8 cellular contexts compared by ENCODE assay signal in genomic region chr1:27300341-27301051, GRCh38. TPM values are rescaled to one million over a fixed set of nuclear protein-coding genes. Genes with fewer than 3 reads are reported as not detected.
DNase-seq lines count a peak whose midpoint lies in the region; ATAC-seq and TF ChIP-seq lines count a peak whose summit lies in the region.

No MANE protein-coding gene starts in this region.

- TF ChIP-seq CTCF in prostate gland (IDR thresholded peaks at IDR 0.05) (peak; percentile 95 to 99 (median 98)), upper lobe of left lung (IDR thresholded peaks at IDR 0.05) (peak; percentile 98 to 99 (median 99))

- H3K36me3 Mint-ChIP-seq in T-cell, result peaks cover 41% of the 10 kb centered on the region

- no peak overlapping the region for H3K4me3 Mint-ChIP-seq in T-cell

- no peak for TF ChIP-seq EP300 in upper lobe of left lung (IDR thresholded peaks at IDR 0.05)

- H3K27me3 Mint-ChIP-seq in T-cell, result no peaks in the 10 kb centered on the region

- intact Hi-C loops in cardiac septum (cut with DNase I) (loop anchor here (2.0 kb wide), 3 partner anchors 94 to 364 kb away; no protein-coding TSS in a partner anchor), prostate gland (cut with DNase I) (loop anchor here (2.0 to 10.0 kb wide), 4 partner anchors 54 to 362 kb away; partner anchors contain the start of gene AHDC1)

- DNase-seq in NCI-H510A treated with DMSO at 0.1 percent for 48 hours (lab: John Stamatoyannopoulos, UW) (peak; percentile 84), NCI-H510A (lab: John Stamatoyannopoulos, UW) (no peak), NCI-H128 (lab: John Stamatoyannopoulos, UW; ENCODE audit: unreplicated experiment) (peak; percentile 91), T-cell (peak; percentile 46 to 79 (median 70)), amniotic epithelial cell (ENCODE audit: low read depth) (peak; percentile 87), cardiac septum (ENCODE audit: low spot score) (peak; percentile 92), prostate gland (ENCODE audit: low spot score) (peak; percentile 79), upper lobe of left lung (peak; percentile 81 to 88)

- H3K36me3 ChIP-seq in prostate gland (peaks cover 0 to 4% of the 10 kb centered on the region in 2 donors), upper lobe of left lung (peaks cover 18 to 87% (median 65%) of the 10 kb centered on the region in 4 donors)

- CTCF ChIA-PET in T-cell (lab: Charles Lee), result interaction anchor here (0.6 to 7.8 kb wide), 17 partner anchors 9 to 404 kb away, joined by 3 to 44 read pairs (median 4); partner anchors contain the start of gene SLC9A1 (in 1 of the 2)

- H3K4me3 ChIP-seq in prostate gland (no peak overlapping the region), upper lobe of left lung (no peak overlapping the region)

- ATAC-seq in T-cell (replicated peaks in 1 of 4) (peak; percentile 83 to 90 (median 88)), upper lobe of left lung (ENCODE audit: low FRiP score in 2 of 2) (peak; percentile 92 to 93)

- H3K4me1 Mint-ChIP-seq in T-cell, result peaks cover 0 to 5% (median 2%) of the 10 kb centered on the region in 3 donors

- 26% methylated on average over 4 of the region's 5 CpGs for WGBS in prostate gland
- 29 to 50% methylated on average over 2 to 5 of the region's 5 CpGs for WGBS in upper lobe of left lung, 2 donors

- H3K9me3 Mint-ChIP-seq in T-cell, result no peaks in the 10 kb centered on the region

- H3K9me3 ChIP-seq in prostate gland, result no peaks in the 10 kb centered on the region
- H3K9me3 ChIP-seq in upper lobe of left lung, result no peaks in the 10 kb centered on the region

- POLR2A ChIA-PET in T-cell (lab: Charles Lee), result interaction anchor here in 1 of 2 donors (0.6 kb wide), 1 partner anchor 40 kb away, joined by 3 read pairs; no protein-coding TSS in a partner anchor

- H3K27ac ChIP-seq in prostate gland (peak overlapping the region; percentile 77 to 84), upper lobe of left lung (peak overlapping the region; percentile 41 to 75 (median 69))

- H3K27me3 ChIP-seq in prostate gland (replicated peaks; ENCODE audit: insufficient read depth) (no peaks in the 10 kb centered on the region), upper lobe of left lung (no peaks in the 10 kb centered on the region)

- H3K4me1 ChIP-seq in prostate gland (replicated peaks), result peaks cover 4% of the 10 kb centered on the region
- H3K4me1 ChIP-seq in upper lobe of left lung, result peaks cover 22 to 30% (median 27%) of the 10 kb centered on the region in 4 donors

- no peak overlapping the region for H3K27ac Mint-ChIP-seq in T-cell

- TF ChIP-seq POLR2A in prostate gland (IDR thresholded peaks at IDR 0.05) (no peak), upper lobe of left lung (IDR thresholded peaks at IDR 0.05) (no peak)

RNA-seq across cellular contexts. Expression of gene TMEM222, which starts 21.5 kb away (rescaled TPM):
- total RNA-seq in T-cell (10 to 100 TPM; 25.2 to 48.8 (median 43.7) TPM), cardiac septum (26.8 TPM), prostate gland (10 to 100 TPM; 49.6 to 59.5 TPM), upper lobe of left lung (10 to 100 TPM; 11.5 to 43.9 (median 30.1) TPM)

RNA-seq across cellular contexts. Expression of gene SYTL1, which starts 41.3 kb away (rescaled TPM):
- total RNA-seq in T-cell (100 to 1,000 TPM; 169 to 240 (median 199) TPM), cardiac septum (0.65 TPM), prostate gland (100 to 1,000 TPM in 1 of 2 donors, 10 to 100 TPM in 1; 94.7 to 217 TPM), upper lobe of left lung (10 to 100 TPM; 28.7 to 74.4 (median 44.1) TPM)

Comparison
In these comparisons a context has a peak if more than half of its experiments do, and no peak if none do; other contexts are left out.
1. RNA of gene SYTL1, which starts 41.3 kb away (total RNA-seq): 94.7 to 217 TPM in prostate gland, 169 to 240 TPM in T-cell and 28.7 to 74.4 TPM in upper lobe of left lung; 0.65 TPM in cardiac septum (single experiment); every median in the first group is over 10 times any median in the second.